Comparison of ENCODE assay signal across 20 cellular contexts in genomic region chr15:99347609-99348008, GRCh38.
DNase-seq lines count a peak whose midpoint lies in the region; ATAC-seq and TF ChIP-seq lines count a peak whose summit lies in the region.
"Had no signal": no experiment of that assay in that cellular context is flagged by ENCODE, and none has a peak within 500 bp of the region (broad histone marks: within the 10 kb centered on the region; RNA-seq: fewer than 3 reads in every experiment).

No MANE protein-coding gene starts in this region.

- H3K4me3 ChIP-seq in SK-N-SH (ENCODE audit: low read depth in 2 of 2, low read length in 1 of 2) = no peak overlapping the region
- H3K4me3 ChIP-seq in fibroblast of pulmonary artery (replicated peaks; ENCODE audit: low read depth, low read length) = no peak overlapping the region

- ATAC-seq in SK-N-SH treated with all-trans-retinoic acid at 6 μM for 48 hours = no peak
- no peak for ATAC-seq in HG02610 (IDR thresholded peaks at IDR 0.05; ENCODE audit: unreplicated experiment)
- ATAC-seq in HG03521 (IDR thresholded peaks at IDR 0.05; ENCODE audit: unreplicated experiment) = no peak
- ATAC-seq: PC-3 had no signal

- H4K20me1 ChIP-seq in SK-N-SH (ENCODE audit: insufficient read depth) = no peaks in the 10 kb centered on the region

- no peak for TF ChIP-seq EP300 in SK-N-SH (IDR thresholded peaks at IDR 0.05; ENCODE audit: borderline replicate concordance in 1 of 2, low read depth in 1 of 2, low read length in 1 of 2)

- H3K36me3 ChIP-seq in SK-N-SH (replicated peaks in 1 of 2; ENCODE audit: control insufficient read depth in 1 of 2, insufficient read depth in 2 of 2, low read length in 1 of 2) = peaks cover 4 to 5% of the 10 kb centered on the region in 2 experiments

- no peak overlapping the region for H3K9ac ChIP-seq in SK-N-SH

- 76% methylated on average over 1 of the region's 1 CpG for WGBS in SK-N-SH (ENCODE audit: low lambda C conversion rate)

- H3K79me2 ChIP-seq in SK-N-SH (ENCODE audit: insufficient read depth) = no peaks in the 10 kb centered on the region

- TF ChIP-seq RAD21 in SK-N-SH (IDR thresholded peaks at IDR 0.05; ENCODE audit: low read length) = no peak

- no peak overlapping the region for H3K27ac ChIP-seq in SK-N-SH (ENCODE audit: low read depth in 2 of 2, low read length in 1 of 2)
- H3K27ac ChIP-seq: 22Rv1, HL-60 had no signal

- no peaks in the 10 kb centered on the region for H3K27me3 ChIP-seq in SK-N-SH (ENCODE audit: insufficient read depth)

- POLR2A ChIA-PET in SK-N-SH (lab: Yijun Ruan, JAX) = no interaction called here

- no peaks in the 10 kb centered on the region for H3K9me2 ChIP-seq in SK-N-SH

- no peaks in the 10 kb centered on the region for H3F3A ChIP-seq in SK-N-SH (replicated peaks; ENCODE audit: insufficient read depth)

- H3K9me3 ChIP-seq in SK-N-SH = no peaks in the 10 kb centered on the region
- H3K9me3 ChIP-seq: Caco-2 had no signal

- no peaks in the 10 kb centered on the region for H3K4me1 ChIP-seq in SK-N-SH (ENCODE audit: control insufficient read depth in 1 of 2, insufficient read depth in 2 of 2, low read depth in 1 of 2, low read length in 1 of 2)
- H3K4me1 ChIP-seq: Caco-2 had no signal

- DNase-seq in SK-N-SH (no peak), NCI-H226 (peak; percentile 44), fibroblast of pulmonary artery (ENCODE audit: low read depth) (peak; percentile 13), ecto neural progenitor cell (ENCODE audit: low spot score) (no peak), NOMO-1 treated with DMSO at 0.1 percent for 48 hours (lab: John Stamatoyannopoulos, UW; ENCODE audit: unreplicated experiment) (no peak)
- DNase-seq: Caco-2; CD4-positive, CD25-positive, alpha-beta regulatory T cell; NCI-H1105; NCI-H2081; NCI-H2171 treated with DMSO at 0.1 percent for 48 hours; NCI-H510A; NCI-H774; PC-3; RPMI8226; SIG-M5 had no signal

- TF ChIP-seq CTCF in SK-N-SH (IDR thresholded peaks at IDR 0.05) (no peak), fibroblast of pulmonary artery (IDR thresholded peaks at IDR 0.05; ENCODE audit: low read length, missing control alignments) (no peak)

- H3K4me2 ChIP-seq in SK-N-SH = no peak overlapping the region

- CTCF ChIA-PET in SK-N-SH (lab: Yijun Ruan, JAX) = no interaction called here

- no peak overlapping the region for H2AFZ ChIP-seq in SK-N-SH (ENCODE audit: low read depth)

TF ChIP-seq in SK-N-SH, 30 proteins besides CTCF, POLR2A, EP300 and RAD21:
- TF ChIP-seq TCF12 (IDR thresholded peaks at IDR 0.05) = 0 out of 2 replicates have a peak, but pooled peaks have one; percentile 16
- no peak for TF ChIP-seq FOXM1 (IDR thresholded peaks at IDR 0.05; ENCODE audit: low read depth)

TF ChIP-seq in SK-N-SH treated with all-trans-retinoic acid at 6 μM for 48 hours, 23 proteins besides CTCF, POLR2A, EP300 and RAD21:
- TF ChIP-seq SNAI2 (CRISPR knock-in tag; IDR thresholded peaks at IDR 0.05) = no peak
- TF ChIP-seq TOX (CRISPR knock-in tag; IDR thresholded peaks at IDR 0.05; ENCODE audit: borderline replicate concordance) = no peak
- TF ChIP-seq RARB (CRISPR knock-in tag; IDR thresholded peaks at IDR 0.05) = no peak
- no peak for TF ChIP-seq ZNF565 (CRISPR knock-in tag; conservative IDR thresholded peaks at IDR 0.05; ENCODE audit: low read depth)
- no peak for TF ChIP-seq CSRNP3 (CRISPR knock-in tag; IDR thresholded peaks at IDR 0.05)

Comparison
In these comparisons a context has a peak if more than half of its experiments do, and no peak if none do; other contexts are left out.
1. DNase-seq: peak in NCI-H226 (single experiment) and fibroblast of pulmonary artery (single experiment); none in SK-N-SH (single experiment), ecto neural progenitor cell (single experiment) and NOMO-1 treated with DMSO at 0.1 percent for 48 hours (single experiment).